Comparison of ENCODE assay signal across 9 cellular contexts in the genomic region with DNA sequence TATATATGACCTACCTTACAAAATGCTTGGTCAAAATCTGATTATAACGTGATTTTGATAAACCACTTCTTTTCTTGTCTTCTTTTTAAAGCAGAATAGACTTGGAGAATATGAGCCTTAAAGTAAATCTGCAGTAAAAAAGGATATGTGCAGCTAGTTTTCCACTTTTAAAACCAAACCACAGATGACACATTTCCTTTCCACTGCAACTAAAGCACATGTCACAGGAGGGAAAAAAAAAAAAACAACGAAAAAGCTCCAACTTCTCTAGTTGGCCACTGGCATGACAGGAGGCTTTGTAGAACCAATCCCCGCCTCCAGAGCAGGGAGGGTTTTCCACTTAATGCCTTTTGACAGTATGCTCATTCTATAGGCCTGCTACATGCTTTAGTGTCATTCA. TPM values are rescaled to one million over a fixed set of nuclear protein-coding genes. Genes with fewer than 3 reads are reported as not detected.
DNase-seq lines count a peak whose midpoint lies in the region; ATAC-seq, FAIRE-seq and TF ChIP-seq lines count a peak whose summit lies in the region.
"Had no signal": no experiment of that assay in that cellular context is flagged by ENCODE, and none has a peak within 500 bp of the region (broad histone marks: within the 10 kb centered on the region; RNA-seq: fewer than 3 reads in every experiment).

A gene with protein sequence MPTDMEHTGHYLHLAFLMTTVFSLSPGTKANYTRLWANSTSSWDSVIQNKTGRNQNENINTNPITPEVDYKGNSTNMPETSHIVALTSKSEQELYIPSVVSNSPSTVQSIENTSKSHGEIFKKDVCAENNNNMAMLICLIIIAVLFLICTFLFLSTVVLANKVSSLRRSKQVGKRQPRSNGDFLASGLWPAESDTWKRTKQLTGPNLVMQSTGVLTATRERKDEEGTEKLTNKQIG (minus strand): TSS at position 142 of the 400 bp plus-strand sequence. CDS start 2,609 bp downstream, outside the sequence.

- intact Hi-C loops in activated T-helper 1 cell treated with anti-CD3 and anti-CD28 coated beads, Interleukin-12 subunit alpha, Interleukin-12 subunit beta, Interleukin-2, Interleukin-4 antibody, amounts not matched to agents 30 ng/mL and 10 ng/mL and 1 ng/mL, durations not matched to agents 14 hours and 24 hours and 36 hours (cut with micrococcal nuclease), result loop anchor here (1.0 to 2.0 kb wide), 3 partner anchors 13 to 187 kb away; no protein-coding TSS in a partner anchor

- H3K27me3 ChIP-seq in small intestine (ENCODE audit: control insufficient read depth in 2 of 2, insufficient read depth in 2 of 2, low read length in 2 of 2), result no peaks in the 10 kb centered on the region
- H3K27me3 ChIP-seq: body of pancreas had no signal

- DNase-seq in RCC 7860 (ENCODE audit: low spot score) (peak; percentile 69), globus pallidus (ENCODE audit: low spot score) (peak; percentile 94), small intestine (peak; percentile 58), cerebellar nuclear complex (lab: John Stamatoyannopoulos, UW) (no peak), DMS53 treated with DMSO at 0.1 percent for 48 hours (lab: John Stamatoyannopoulos, UW; ENCODE audit: unreplicated experiment) (no peak)
- peak; percentile 80 for DNase-seq in activated T-helper 1 cell treated with anti-CD3 and anti-CD28 coated beads, Interleukin-12 subunit alpha, Interleukin-12 subunit beta, Interleukin-2, Interleukin-4 antibody, amounts not matched to agents 30 ng/mL and 10 ng/mL and 1 ng/mL, durations not matched to agents 14 hours and 24 hours and 36 hours (ENCODE audit: low spot score)

- no peak for ATAC-seq in HG02642 (IDR thresholded peaks at IDR 0.05; ENCODE audit: poor library complexity, unreplicated experiment)
- ATAC-seq: body of pancreas had no signal

- H3K27me3 Mint-ChIP-seq in activated T-helper 1 cell treated with anti-CD3 and anti-CD28 coated beads, Interleukin-12 subunit alpha, Interleukin-12 subunit beta, Interleukin-2, Interleukin-4 antibody, amounts not matched to agents 30 ng/mL and 10 ng/mL and 1 ng/mL, durations not matched to agents 14 hours and 24 hours and 36 hours (ENCODE audit: insufficient read depth), result no peaks in the 10 kb centered on the region

- no peaks in the 10 kb centered on the region for H3K9me3 ChIP-seq in small intestine (ENCODE audit: control insufficient read depth, low read depth)
- H3K9me3 ChIP-seq: body of pancreas had no signal

- H3K27ac ChIP-seq in small intestine (ENCODE audit: low read depth in 1 of 2, low read length in 1 of 2), result peak within 1 kb of the TSS; percentile 41 to 87

- peak; percentile 12 for TF ChIP-seq POLR2A in GM19193 (IDR thresholded peaks at IDR 0.05; ENCODE audit: extremely low read depth, insufficient read depth, insufficient read length)

- H3K27ac Mint-ChIP-seq in activated T-helper 1 cell treated with anti-CD3 and anti-CD28 coated beads, Interleukin-12 subunit alpha, Interleukin-12 subunit beta, Interleukin-2, Interleukin-4 antibody, amounts not matched to agents 30 ng/mL and 10 ng/mL and 1 ng/mL, durations not matched to agents 14 hours and 24 hours and 36 hours, result peak within 1 kb of the TSS; percentile 92

- H3K9me3 Mint-ChIP-seq in activated T-helper 1 cell treated with anti-CD3 and anti-CD28 coated beads, Interleukin-12 subunit alpha, Interleukin-12 subunit beta, Interleukin-2, Interleukin-4 antibody, amounts not matched to agents 30 ng/mL and 10 ng/mL and 1 ng/mL, durations not matched to agents 14 hours and 24 hours and 36 hours, result no peaks in the 10 kb centered on the region

- H3K4me3 Mint-ChIP-seq in activated T-helper 1 cell treated with anti-CD3 and anti-CD28 coated beads, Interleukin-12 subunit alpha, Interleukin-12 subunit beta, Interleukin-2, Interleukin-4 antibody, amounts not matched to agents 30 ng/mL and 10 ng/mL and 1 ng/mL, durations not matched to agents 14 hours and 24 hours and 36 hours, result peak within 1 kb of the TSS; percentile 88

- peaks cover 1 to 3% of the 10 kb centered on the region in 2 donors for H3K36me3 ChIP-seq in small intestine (ENCODE audit: control insufficient read depth in 2 of 2, insufficient read depth in 2 of 2, low read length in 2 of 2)

- H3K4me1 Mint-ChIP-seq in activated T-helper 1 cell treated with anti-CD3 and anti-CD28 coated beads, Interleukin-12 subunit alpha, Interleukin-12 subunit beta, Interleukin-2, Interleukin-4 antibody, amounts not matched to agents 30 ng/mL and 10 ng/mL and 1 ng/mL, durations not matched to agents 14 hours and 24 hours and 36 hours (ENCODE audit: low read depth), result peaks cover 46% of the 10 kb centered on the region

- WGBS in small intestine, 3 donors, result 59 to 89% (median 64%) methylated on average over 3 of the region's 3 CpGs

- FAIRE-seq in RCC 7860 (lab: Jason Lieb, UNC), result peak; percentile 93
- FAIRE-seq in small intestine (lab: Jason Lieb, UNC), result no peak

- peak within 1 kb of the TSS; percentile 23 to 27 for H3K4me3 ChIP-seq in small intestine (ENCODE audit: low read depth in 1 of 2, low read length in 2 of 2)
- H3K4me3 ChIP-seq: body of pancreas had no signal

- peaks cover 22% of the 10 kb centered on the region for H3K36me3 Mint-ChIP-seq in activated T-helper 1 cell treated with anti-CD3 and anti-CD28 coated beads, Interleukin-12 subunit alpha, Interleukin-12 subunit beta, Interleukin-2, Interleukin-4 antibody, amounts not matched to agents 30 ng/mL and 10 ng/mL and 1 ng/mL, durations not matched to agents 14 hours and 24 hours and 36 hours (ENCODE audit: low read depth)

- H3K4me1 ChIP-seq in small intestine (ENCODE audit: control insufficient read depth in 2 of 2, insufficient read depth in 1 of 2, low read depth in 1 of 2, low read length in 1 of 2), result no peaks in the 10 kb centered on the region

RNA-seq across cellular contexts. Expression of the gene that starts here (rescaled TPM):
- total RNA-seq in activated T-helper 1 cell treated with anti-CD3 and anti-CD28 coated beads, Interleukin-12 subunit alpha, Interleukin-12 subunit beta, Interleukin-2, Interleukin-4 antibody, amounts not matched to agents 30 ng/mL and 10 ng/mL and 1 ng/mL, durations not matched to agents 14 hours and 24 hours and 36 hours, result 46.3 and 47.9 TPM in 2 replicates
- 1 to 10 TPM; 1.3 to 9.5 (median 8.1) TPM for polyA plus RNA-seq in small intestine

Comparison
In these comparisons a context has a peak if more than half of its experiments do, and no peak if none do; other contexts are left out.
1. DNase-seq: peak in RCC 7860 (single experiment), activated T-helper 1 cell treated with anti-CD3 and anti-CD28 coated beads, Interleukin-12 subunit alpha, Interleukin-12 subunit beta, Interleukin-2, Interleukin-4 antibody, amounts not matched to agents 30 ng/mL and 10 ng/mL and 1 ng/mL, durations not matched to agents 14 hours and 24 hours and 36 hours (single experiment), globus pallidus (single experiment) and small intestine (single experiment); none in cerebellar nuclear complex (0 of 2) and DMS53 treated with DMSO at 0.1 percent for 48 hours (single experiment).